ENCODE assay signal across 25 cellular contexts in the genomic region with DNA sequence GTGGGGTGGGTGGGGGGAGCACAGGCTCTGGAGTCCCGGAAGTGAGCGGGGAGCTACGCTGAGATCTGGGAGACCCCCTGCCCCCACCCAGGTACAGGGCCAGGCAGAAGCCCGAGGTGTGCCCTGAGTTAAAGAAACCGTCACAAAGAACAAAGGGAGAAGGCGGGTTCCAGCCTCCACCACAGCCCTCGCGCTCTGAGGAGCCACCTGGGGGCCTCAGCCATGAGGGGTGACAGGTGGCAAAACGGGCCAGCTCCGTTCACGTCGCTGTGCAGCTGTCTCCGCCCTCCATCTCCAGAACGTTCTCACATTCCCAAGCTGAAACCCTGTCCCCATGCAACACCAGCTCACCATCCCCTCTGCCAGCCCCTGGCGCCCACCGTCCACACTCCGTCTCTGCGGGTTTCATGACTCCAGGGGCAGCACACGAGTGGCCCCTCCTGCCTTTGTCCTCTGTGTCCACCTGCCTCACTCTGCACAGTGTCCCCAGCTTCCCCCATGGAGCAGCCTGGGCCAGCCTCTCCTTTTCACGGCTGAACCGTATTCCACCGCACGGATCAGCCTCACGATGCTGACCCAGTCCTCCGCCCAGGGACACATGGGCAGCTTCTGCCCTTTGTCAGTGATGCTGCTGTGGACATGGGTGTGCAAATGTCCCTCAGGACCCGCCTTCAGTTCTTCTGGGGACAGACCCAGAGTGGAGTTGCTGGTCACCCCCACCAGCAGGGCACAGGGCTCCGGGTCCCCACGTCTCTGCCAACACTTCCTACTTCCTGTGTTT. TPM values are rescaled to one million over a fixed set of nuclear protein-coding genes. Genes with fewer than 3 reads are reported as not detected.
DNase-seq lines count a peak whose midpoint lies in the region; ATAC-seq and TF ChIP-seq lines count a peak whose summit lies in the region.
"Had no signal": no experiment of that assay in that cellular context is flagged by ENCODE, and none has a peak within 500 bp of the region (broad histone marks: within the 10 kb centered on the region; RNA-seq: fewer than 3 reads in every experiment).

No MANE protein-coding gene starts in this region.

- peaks cover 3% of the 10 kb centered on the region for H3K27me3 Mint-ChIP-seq in activated CD4-positive, alpha-beta T cell treated with anti-CD3 and anti-CD28 coated beads for 36 hours
- H3K27me3 Mint-ChIP-seq in chondrocyte (ENCODE audit: low read depth), result peaks cover 24% of the 10 kb centered on the region
- H3K27me3 Mint-ChIP-seq in stimulated activated naive B cell treated with anti-CD40 and anti-IgM and Interleukin-4, amounts not matched to agents 10 μg/mL and 1 μg/mL and 100 μg/mL, for 72 hours, result peaks cover 15 to 37% of the 10 kb centered on the region in 2 donors

- no peaks in the 10 kb centered on the region for H3K4me1 Mint-ChIP-seq in activated CD4-positive, alpha-beta T cell treated with anti-CD3 and anti-CD28 coated beads for 36 hours
- no peaks in the 10 kb centered on the region for H3K4me1 Mint-ChIP-seq in chondrocyte (ENCODE audit: low read depth)
- no peaks in the 10 kb centered on the region for H3K4me1 Mint-ChIP-seq in stimulated activated naive B cell treated with anti-CD40 and anti-IgM and Interleukin-4, amounts not matched to agents 10 μg/mL and 1 μg/mL and 100 μg/mL, for 72 hours
- H3K4me1 Mint-ChIP-seq: naive thymus-derived CD4-positive, alpha-beta T cell had no signal

- intact Hi-C loops in activated CD4-positive, alpha-beta T cell treated with anti-CD3 and anti-CD28 coated beads for 36 hours (cut with DNase I, micrococcal nuclease), result no loop called here
- intact Hi-C loops in right lobe of liver (cut with DNase I), result no loop called here

- POLR2A ChIA-PET in activated CD4-positive, alpha-beta T cell treated with anti-CD3 and anti-CD28 coated beads for 36 hours (lab: Charles Lee), result no interaction called here

- H3K36me3 ChIP-seq in right lobe of liver, result no peaks in the 10 kb centered on the region

- H3K4me3 Mint-ChIP-seq in activated CD4-positive, alpha-beta T cell treated with anti-CD3 and anti-CD28 coated beads for 36 hours, result no peak overlapping the region
- H3K4me3 Mint-ChIP-seq in chondrocyte (ENCODE audit: unreplicated experiment), result no peak overlapping the region
- H3K4me3 Mint-ChIP-seq in stimulated activated naive B cell treated with anti-CD40 and anti-IgM and Interleukin-4, amounts not matched to agents 10 μg/mL and 1 μg/mL and 100 μg/mL, for 72 hours, result no peak overlapping the region
- H3K4me3 Mint-ChIP-seq: naive thymus-derived CD4-positive, alpha-beta T cell had no signal

- no peaks in the 10 kb centered on the region for H3K27me3 ChIP-seq in right lobe of liver

- no peaks in the 10 kb centered on the region for H3K9me3 ChIP-seq in right lobe of liver

- TF ChIP-seq POLR2A in right lobe of liver (IDR thresholded peaks at IDR 0.05), result no peak

- H3K27ac ChIP-seq in right lobe of liver, result no peak overlapping the region

- H3K9me3 Mint-ChIP-seq in activated CD4-positive, alpha-beta T cell treated with anti-CD3 and anti-CD28 coated beads for 36 hours (ENCODE audit: low read depth), result no peaks in the 10 kb centered on the region
- peaks cover 1% of the 10 kb centered on the region for H3K9me3 Mint-ChIP-seq in chondrocyte (ENCODE audit: low read depth)
- peaks cover 4 to 6% of the 10 kb centered on the region in 2 donors for H3K9me3 Mint-ChIP-seq in stimulated activated naive B cell treated with anti-CD40 and anti-IgM and Interleukin-4, amounts not matched to agents 10 μg/mL and 1 μg/mL and 100 μg/mL, for 72 hours

- CTCF ChIA-PET in activated CD4-positive, alpha-beta T cell treated with anti-CD3 and anti-CD28 coated beads for 36 hours (lab: Charles Lee), result no interaction called here

- ATAC-seq in activated CD4-positive, alpha-beta T cell treated with anti-CD3 and anti-CD28 coated beads for 36 hours, result no peak
- ATAC-seq in right lobe of liver, result no peak
- no peak for ATAC-seq in stimulated activated naive B cell treated with anti-CD40 and anti-IgM and Interleukin-4, amounts not matched to agents 10 μg/mL and 1 μg/mL and 100 μg/mL, for 72 hours (replicated peaks)
- ATAC-seq: GM12878; naive thymus-derived CD4-positive, alpha-beta T cell had no signal

- no peaks in the 10 kb centered on the region for H3K36me3 Mint-ChIP-seq in activated CD4-positive, alpha-beta T cell treated with anti-CD3 and anti-CD28 coated beads for 36 hours (ENCODE audit: low read depth)
- H3K36me3 Mint-ChIP-seq in chondrocyte (ENCODE audit: low read depth), result peaks cover 2% of the 10 kb centered on the region
- H3K36me3 Mint-ChIP-seq in stimulated activated naive B cell treated with anti-CD40 and anti-IgM and Interleukin-4, amounts not matched to agents 10 μg/mL and 1 μg/mL and 100 μg/mL, for 72 hours, result peaks cover 0 to 3% of the 10 kb centered on the region in 2 donors
- H3K36me3 Mint-ChIP-seq: naive thymus-derived CD4-positive, alpha-beta T cell had no signal

- no peak for TF ChIP-seq CTCF in chondrocyte (IDR thresholded peaks at IDR 0.05)
- TF ChIP-seq CTCF in right lobe of liver (IDR thresholded peaks at IDR 0.05), result no peak

- no peaks in the 10 kb centered on the region for H3K4me1 ChIP-seq in right lobe of liver

- no peak overlapping the region for H3K27ac Mint-ChIP-seq in activated CD4-positive, alpha-beta T cell treated with anti-CD3 and anti-CD28 coated beads for 36 hours
- H3K27ac Mint-ChIP-seq in chondrocyte (ENCODE audit: unreplicated experiment), result no peak overlapping the region
- H3K27ac Mint-ChIP-seq in stimulated activated naive B cell treated with anti-CD40 and anti-IgM and Interleukin-4, amounts not matched to agents 10 μg/mL and 1 μg/mL and 100 μg/mL, for 72 hours, result peak overlapping the region; percentile 22
- H3K27ac Mint-ChIP-seq: naive thymus-derived CD4-positive, alpha-beta T cell had no signal

- peak; percentile 2 for DNase-seq in activated CD4-positive, alpha-beta T cell treated with anti-CD3 and anti-CD28 coated beads for 36 hours
- no peak for DNase-seq in activated CD4-positive, alpha-beta T cell treated with anti-CD3 and anti-CD28 coated beads for 48 hours
- DNase-seq in chondrocyte (ENCODE audit: low spot score), result peak; percentile 73
- peak; percentile 6 to 44 (median 37) for DNase-seq in right lobe of liver
- no peak for DNase-seq in stimulated activated naive B cell treated with anti-CD40 and anti-IgM and Interleukin-4, amounts not matched to agents 10 μg/mL and 1 μg/mL and 100 μg/mL, for 72 hours
- no peak for DNase-seq in stimulated activated CD4-positive, alpha-beta T cell treated with anti-CD3 and anti-CD28 coated beads, Interleukin-4, amount 100 ng/mL, for 4 hours
- DNase-seq in T-helper 2 cell, result no peak
- no peak for DNase-seq in NCI-H187 treated with DMSO at 0.1 percent for 48 hours (lab: John Stamatoyannopoulos, UW)
- DNase-seq: activated CD4-positive, alpha-beta T cell treated with anti-CD3 and anti-CD28 coated beads, Interleukin-2, amount 50 U/mL, for 48 hours; amniotic stem cell; central memory CD4-positive, alpha-beta T cell; DMS153; effector memory CD4-positive, alpha-beta T cell; HCEC 1CT; IMR-90; MM.1S; NCI-H187; NCI-H510A; SHP77; stimulated activated CD8-positive, alpha-beta memory T cell treated with anti-CD3 and anti-CD28 coated beads, Interleukin-4, amount 100 ng/mL, for 48 hours had no signal

- WGBS in right lobe of liver (ENCODE audit: insufficient coverage, low coverage, low lambda C conversion rate, missing lambda C conversion rate), result 49% methylated on average over 14 of the region's 28 CpGs

- no peak overlapping the region for H3K4me3 ChIP-seq in right lobe of liver
- H3K4me3 ChIP-seq: GM12878, smooth muscle cell had no signal

RNA-seq across cellular contexts. Expression of gene MUC5B, which starts 1.7 kb away (rescaled TPM):
- not detected for total RNA-seq in activated CD4-positive, alpha-beta T cell treated with anti-CD3 and anti-CD28 coated beads for 36 hours
- total RNA-seq in chondrocyte, result not detected in 3 replicates
- 1 to 10 TPM in 2 of 6 experiments, under 1 TPM in 4; 0.06 to 3.7 (median 0.78) TPM for total RNA-seq in right lobe of liver
- total RNA-seq: IMR-90; lung microvascular endothelial cell; naive thymus-derived CD4-positive, alpha-beta T cell; smooth muscle cell; T-helper 1 cell treated with Interleukin-12 subunit alpha and Interleukin-12 subunit beta and Interleukin-4 antibody, amounts not matched to agents 30 ng/mL and 1 ng/mL, for 36 hours had no signal

Comparison
In these comparisons a context has a peak if more than half of its experiments do, and no peak if none do; other contexts are left out.
1. DNase-seq: peak in activated CD4-positive, alpha-beta T cell treated with anti-CD3 and anti-CD28 coated beads for 36 hours (single experiment), chondrocyte (single experiment) and right lobe of liver (3 of 3); none in activated CD4-positive, alpha-beta T cell treated with anti-CD3 and anti-CD28 coated beads for 48 hours (single experiment), stimulated activated naive B cell treated with anti-CD40 and anti-IgM and Interleukin-4, amounts not matched to agents 10 μg/mL and 1 μg/mL and 100 μg/mL, for 72 hours (single experiment), stimulated activated CD4-positive, alpha-beta T cell treated with anti-CD3 and anti-CD28 coated beads, Interleukin-4, amount 100 ng/mL, for 4 hours (0 of 2), T-helper 2 cell (0 of 5) and NCI-H187 treated with DMSO at 0.1 percent for 48 hours (single experiment).